ENCODE assay signal across 1 cellular context in genomic region chr2:238202326-238203103, GRCh38.
TF ChIP-seq lines count a peak whose summit lies in the region.

No MANE protein-coding gene starts in this region.

TF ChIP-seq in H1, 55 proteins besides CTCF, POLR2A, EP300 and RAD21:
- TF ChIP-seq CHD1 (IDR thresholded peaks at IDR 0.05; ENCODE audit: low read depth, low read length), result no peak
- no peak for TF ChIP-seq RBBP5 (IDR thresholded peaks at IDR 0.05; ENCODE audit: borderline replicate concordance, low read depth, low read length)
- no peak for TF ChIP-seq EZH2 (IDR thresholded peaks at IDR 0.05; ENCODE audit: low read depth, low read length, severe bottlenecking)
- TF ChIP-seq ASH2L (IDR thresholded peaks at IDR 0.05; ENCODE audit: low read length), result no peak
- no peak for TF ChIP-seq SP1 (IDR thresholded peaks at IDR 0.05; ENCODE audit: low read depth, low read length)
- no peak for TF ChIP-seq RNF2 (IDR thresholded peaks at IDR 0.05; ENCODE audit: borderline replicate concordance, low read depth, low read length, missing control alignments, poor library complexity, severe bottlenecking)
- no peak for TF ChIP-seq SRF (IDR thresholded peaks at IDR 0.05; ENCODE audit: low read depth, low read length)
- TF ChIP-seq SIN3A (conservative IDR thresholded peaks at IDR 0.05 in 1 of 2, IDR thresholded peaks at IDR 0.05 in 1 of 2; ENCODE audit: low read depth in 1 of 2, low read length in 2 of 2), result no peak
- TF ChIP-seq PHF8 (conservative IDR thresholded peaks at IDR 0.05; ENCODE audit: low read depth, low read length), result no peak; the same call in 1 of the 2 replicates
- TF ChIP-seq FOSL1 (IDR thresholded peaks at IDR 0.05; ENCODE audit: insufficient read depth, low read depth, low read length), result no peak
- no peak for TF ChIP-seq KDM5A (IDR thresholded peaks at IDR 0.05; ENCODE audit: low read length)
